1 cellular context compared by ENCODE assay signal in the genomic region with DNA sequence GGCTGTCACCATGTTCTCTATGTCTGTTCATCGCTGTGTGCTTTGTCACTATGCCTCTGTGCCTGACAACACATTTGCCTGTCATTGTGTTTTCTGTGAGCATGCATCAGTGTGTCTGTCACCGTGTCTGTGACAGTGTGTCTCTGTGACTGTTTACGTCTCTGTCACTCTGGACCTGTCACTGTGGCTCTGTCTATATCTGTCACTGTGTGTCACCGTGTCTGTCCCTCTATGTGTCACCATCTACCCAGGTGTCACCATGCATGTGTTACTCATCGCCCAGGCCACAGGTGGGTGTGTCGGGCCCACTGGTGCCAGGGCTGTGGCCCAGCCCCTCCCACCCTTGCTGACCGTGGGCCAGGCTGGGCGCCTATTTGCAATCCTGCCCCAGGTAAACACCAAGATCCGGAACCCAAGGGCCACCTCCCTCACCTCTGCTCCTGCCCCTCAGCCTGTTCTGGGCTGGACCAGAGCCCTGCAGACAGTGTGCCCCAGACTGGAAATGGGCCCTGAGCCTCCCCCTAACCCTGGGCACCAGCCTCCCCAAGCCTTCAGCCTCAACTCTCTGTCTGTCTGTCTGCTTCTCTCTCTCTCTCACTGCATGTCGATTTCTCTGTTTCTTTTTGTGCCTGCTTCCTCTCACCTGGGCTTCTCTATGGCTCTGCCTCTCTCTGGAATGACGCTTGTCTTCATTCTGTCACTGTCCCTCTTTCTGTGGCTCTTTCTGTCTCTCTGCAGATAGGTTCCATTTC.
TF ChIP-seq lines count a peak whose summit lies in the region.

No MANE protein-coding gene starts in this region.

TF ChIP-seq in HepG2, 621 proteins besides CTCF, POLR2A, EP300 and RAD21 (continues in another document):
- TF ChIP-seq ZNF260 (CRISPR knock-in tag; IDR thresholded peaks at IDR 0.05; ENCODE audit: borderline replicate concordance, low read depth) = no peak
- TF ChIP-seq ZNF562 (CRISPR knock-in tag; IDR thresholded peaks at IDR 0.05; ENCODE audit: borderline replicate concordance) = no peak
- TF ChIP-seq MAZ (IDR thresholded peaks at IDR 0.05; ENCODE audit: borderline replicate concordance, low read depth, low read length) = no peak
- TF ChIP-seq MAZ (CRISPR knock-in tag; IDR thresholded peaks at IDR 0.05; ENCODE audit: low read depth) = no peak
- TF ChIP-seq ZNF441 (CRISPR knock-in tag; IDR thresholded peaks at IDR 0.05; ENCODE audit: borderline replicate concordance) = peak; percentile 62; the same call in 1 of the 2 replicates
- no peak for TF ChIP-seq LCORL (IDR thresholded peaks at IDR 0.05)
- TF ChIP-seq LCORL (CRISPR knock-in tag; IDR thresholded peaks at IDR 0.05) = peak; percentile 60
- peak; percentile 70 for TF ChIP-seq MEF2D (CRISPR knock-in tag; IDR thresholded peaks at IDR 0.05)
- TF ChIP-seq NR2F6 (IDR thresholded peaks at IDR 0.05) = no peak
- peak; percentile 56; the same call in 1 of the 2 replicates for TF ChIP-seq NR2F6 (CRISPR knock-in tag; IDR thresholded peaks at IDR 0.05)
- peak; percentile 32; the same call in 1 of the 2 replicates for TF ChIP-seq ZC3H4 (CRISPR knock-in tag; IDR thresholded peaks at IDR 0.05; ENCODE audit: borderline replicate concordance)
- 0 out of 2 replicates have a peak, but pooled peaks have one; percentile 22 for TF ChIP-seq TBX3 (IDR thresholded peaks at IDR 0.05; ENCODE audit: borderline replicate concordance)
- TF ChIP-seq HDAC1 (CRISPR knock-in tag; IDR thresholded peaks at IDR 0.05) = peak; percentile 78
- peak; percentile 70 for TF ChIP-seq RARA (CRISPR knock-in tag; IDR thresholded peaks at IDR 0.05)
- peak; percentile 57; the same call in 1 of the 2 replicates for TF ChIP-seq ZNF350 (CRISPR knock-in tag; IDR thresholded peaks at IDR 0.05; ENCODE audit: borderline replicate concordance, low read depth)
- peak; percentile 32 for TF ChIP-seq TBL1XR1 (IDR thresholded peaks at IDR 0.05; ENCODE audit: borderline replicate concordance, low read length, partially characterized antibody)
- TF ChIP-seq, protein P1, sequence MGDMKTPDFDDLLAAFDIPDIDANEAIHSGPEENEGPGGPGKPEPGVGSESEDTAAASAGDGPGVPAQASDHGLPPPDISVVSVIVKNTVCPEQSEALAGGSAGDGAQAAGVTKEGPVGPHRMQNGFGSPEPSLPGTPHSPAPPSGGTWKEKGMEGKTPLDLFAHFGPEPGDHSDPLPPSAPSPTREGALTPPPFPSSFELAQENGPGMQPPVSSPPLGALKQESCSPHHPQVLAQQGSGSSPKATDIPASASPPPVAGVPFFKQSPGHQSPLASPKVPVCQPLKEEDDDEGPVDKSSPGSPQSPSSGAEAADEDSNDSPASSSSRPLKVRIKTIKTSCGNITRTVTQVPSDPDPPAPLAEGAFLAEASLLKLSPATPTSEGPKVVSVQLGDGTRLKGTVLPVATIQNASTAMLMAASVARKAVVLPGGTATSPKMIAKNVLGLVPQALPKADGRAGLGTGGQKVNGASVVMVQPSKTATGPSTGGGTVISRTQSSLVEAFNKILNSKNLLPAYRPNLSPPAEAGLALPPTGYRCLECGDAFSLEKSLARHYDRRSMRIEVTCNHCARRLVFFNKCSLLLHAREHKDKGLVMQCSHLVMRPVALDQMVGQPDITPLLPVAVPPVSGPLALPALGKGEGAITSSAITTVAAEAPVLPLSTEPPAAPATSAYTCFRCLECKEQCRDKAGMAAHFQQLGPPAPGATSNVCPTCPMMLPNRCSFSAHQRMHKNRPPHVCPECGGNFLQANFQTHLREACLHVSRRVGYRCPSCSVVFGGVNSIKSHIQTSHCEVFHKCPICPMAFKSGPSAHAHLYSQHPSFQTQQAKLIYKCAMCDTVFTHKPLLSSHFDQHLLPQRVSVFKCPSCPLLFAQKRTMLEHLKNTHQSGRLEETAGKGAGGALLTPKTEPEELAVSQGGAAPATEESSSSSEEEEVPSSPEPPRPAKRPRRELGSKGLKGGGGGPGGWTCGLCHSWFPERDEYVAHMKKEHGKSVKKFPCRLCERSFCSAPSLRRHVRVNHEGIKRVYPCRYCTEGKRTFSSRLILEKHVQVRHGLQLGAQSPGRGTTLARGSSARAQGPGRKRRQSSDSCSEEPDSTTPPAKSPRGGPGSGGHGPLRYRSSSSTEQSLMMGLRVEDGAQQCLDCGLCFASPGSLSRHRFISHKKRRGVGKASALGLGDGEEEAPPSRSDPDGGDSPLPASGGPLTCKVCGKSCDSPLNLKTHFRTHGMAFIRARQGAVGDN (CRISPR knock-in tag; IDR thresholded peaks at IDR 0.05) = peak; percentile 86
- TF ChIP-seq SALL1 (CRISPR knock-in tag; IDR thresholded peaks at IDR 0.05) = peak; percentile 66
- peak; percentile 81 for TF ChIP-seq ZEB1 (IDR thresholded peaks at IDR 0.05; ENCODE audit: insufficient replicate concordance, low read depth)
- TF ChIP-seq, protein P2, sequence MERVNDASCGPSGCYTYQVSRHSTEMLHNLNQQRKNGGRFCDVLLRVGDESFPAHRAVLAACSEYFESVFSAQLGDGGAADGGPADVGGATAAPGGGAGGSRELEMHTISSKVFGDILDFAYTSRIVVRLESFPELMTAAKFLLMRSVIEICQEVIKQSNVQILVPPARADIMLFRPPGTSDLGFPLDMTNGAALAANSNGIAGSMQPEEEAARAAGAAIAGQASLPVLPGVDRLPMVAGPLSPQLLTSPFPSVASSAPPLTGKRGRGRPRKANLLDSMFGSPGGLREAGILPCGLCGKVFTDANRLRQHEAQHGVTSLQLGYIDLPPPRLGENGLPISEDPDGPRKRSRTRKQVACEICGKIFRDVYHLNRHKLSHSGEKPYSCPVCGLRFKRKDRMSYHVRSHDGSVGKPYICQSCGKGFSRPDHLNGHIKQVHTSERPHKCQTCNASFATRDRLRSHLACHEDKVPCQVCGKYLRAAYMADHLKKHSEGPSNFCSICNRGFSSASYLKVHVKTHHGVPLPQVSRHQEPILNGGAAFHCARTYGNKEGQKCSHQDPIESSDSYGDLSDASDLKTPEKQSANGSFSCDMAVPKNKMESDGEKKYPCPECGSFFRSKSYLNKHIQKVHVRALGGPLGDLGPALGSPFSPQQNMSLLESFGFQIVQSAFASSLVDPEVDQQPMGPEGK (CRISPR knock-in tag; IDR thresholded peaks at IDR 0.05) = peak; percentile 81
- TF ChIP-seq, protein P3, sequence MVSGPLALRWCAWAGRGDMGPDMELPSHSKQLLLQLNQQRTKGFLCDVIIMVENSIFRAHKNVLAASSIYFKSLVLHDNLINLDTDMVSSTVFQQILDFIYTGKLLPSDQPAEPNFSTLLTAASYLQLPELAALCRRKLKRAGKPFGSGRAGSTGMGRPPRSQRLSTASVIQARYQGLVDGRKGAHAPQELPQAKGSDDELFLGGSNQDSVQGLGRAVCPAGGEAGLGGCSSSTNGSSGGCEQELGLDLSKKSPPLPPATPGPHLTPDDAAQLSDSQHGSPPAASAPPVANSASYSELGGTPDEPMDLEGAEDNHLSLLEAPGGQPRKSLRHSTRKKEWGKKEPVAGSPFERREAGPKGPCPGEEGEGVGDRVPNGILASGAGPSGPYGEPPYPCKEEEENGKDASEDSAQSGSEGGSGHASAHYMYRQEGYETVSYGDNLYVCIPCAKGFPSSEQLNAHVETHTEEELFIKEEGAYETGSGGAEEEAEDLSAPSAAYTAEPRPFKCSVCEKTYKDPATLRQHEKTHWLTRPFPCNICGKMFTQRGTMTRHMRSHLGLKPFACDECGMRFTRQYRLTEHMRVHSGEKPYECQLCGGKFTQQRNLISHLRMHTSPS (CRISPR knock-in tag; IDR thresholded peaks at IDR 0.05; ENCODE audit: low read depth) = peak; percentile 97
- TF ChIP-seq KDM1A (CRISPR knock-in tag; IDR thresholded peaks at IDR 0.05) = peak; percentile 11; the same call in 1 of the 2 replicates
- peak; percentile 45; the same call in 1 of the 2 replicates for TF ChIP-seq ZNF652 (CRISPR knock-in tag; IDR thresholded peaks at IDR 0.05; ENCODE audit: borderline replicate concordance, low read depth)
- no peak for TF ChIP-seq GLI4 (CRISPR knock-in tag; IDR thresholded peaks at IDR 0.05; ENCODE audit: borderline replicate concordance)
- TF ChIP-seq FOXK2 (IDR thresholded peaks at IDR 0.05) = peak; percentile 70
- no peak for TF ChIP-seq ZNF256 (CRISPR knock-in tag; conservative IDR thresholded peaks at IDR 0.05)
- TF ChIP-seq, protein P4, sequence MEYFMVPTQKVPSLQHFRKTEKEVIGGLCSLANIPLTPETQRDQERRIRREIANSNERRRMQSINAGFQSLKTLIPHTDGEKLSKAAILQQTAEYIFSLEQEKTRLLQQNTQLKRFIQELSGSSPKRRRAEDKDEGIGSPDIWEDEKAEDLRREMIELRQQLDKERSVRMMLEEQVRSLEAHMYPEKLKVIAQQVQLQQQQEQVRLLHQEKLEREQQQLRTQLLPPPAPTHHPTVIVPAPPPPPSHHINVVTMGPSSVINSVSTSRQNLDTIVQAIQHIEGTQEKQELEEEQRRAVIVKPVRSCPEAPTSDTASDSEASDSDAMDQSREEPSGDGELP (IDR thresholded peaks at IDR 0.05; ENCODE audit: borderline replicate concordance, low read depth) = peak; percentile 71; the same call in 1 of the 2 replicates
- TF ChIP-seq, protein P5, sequence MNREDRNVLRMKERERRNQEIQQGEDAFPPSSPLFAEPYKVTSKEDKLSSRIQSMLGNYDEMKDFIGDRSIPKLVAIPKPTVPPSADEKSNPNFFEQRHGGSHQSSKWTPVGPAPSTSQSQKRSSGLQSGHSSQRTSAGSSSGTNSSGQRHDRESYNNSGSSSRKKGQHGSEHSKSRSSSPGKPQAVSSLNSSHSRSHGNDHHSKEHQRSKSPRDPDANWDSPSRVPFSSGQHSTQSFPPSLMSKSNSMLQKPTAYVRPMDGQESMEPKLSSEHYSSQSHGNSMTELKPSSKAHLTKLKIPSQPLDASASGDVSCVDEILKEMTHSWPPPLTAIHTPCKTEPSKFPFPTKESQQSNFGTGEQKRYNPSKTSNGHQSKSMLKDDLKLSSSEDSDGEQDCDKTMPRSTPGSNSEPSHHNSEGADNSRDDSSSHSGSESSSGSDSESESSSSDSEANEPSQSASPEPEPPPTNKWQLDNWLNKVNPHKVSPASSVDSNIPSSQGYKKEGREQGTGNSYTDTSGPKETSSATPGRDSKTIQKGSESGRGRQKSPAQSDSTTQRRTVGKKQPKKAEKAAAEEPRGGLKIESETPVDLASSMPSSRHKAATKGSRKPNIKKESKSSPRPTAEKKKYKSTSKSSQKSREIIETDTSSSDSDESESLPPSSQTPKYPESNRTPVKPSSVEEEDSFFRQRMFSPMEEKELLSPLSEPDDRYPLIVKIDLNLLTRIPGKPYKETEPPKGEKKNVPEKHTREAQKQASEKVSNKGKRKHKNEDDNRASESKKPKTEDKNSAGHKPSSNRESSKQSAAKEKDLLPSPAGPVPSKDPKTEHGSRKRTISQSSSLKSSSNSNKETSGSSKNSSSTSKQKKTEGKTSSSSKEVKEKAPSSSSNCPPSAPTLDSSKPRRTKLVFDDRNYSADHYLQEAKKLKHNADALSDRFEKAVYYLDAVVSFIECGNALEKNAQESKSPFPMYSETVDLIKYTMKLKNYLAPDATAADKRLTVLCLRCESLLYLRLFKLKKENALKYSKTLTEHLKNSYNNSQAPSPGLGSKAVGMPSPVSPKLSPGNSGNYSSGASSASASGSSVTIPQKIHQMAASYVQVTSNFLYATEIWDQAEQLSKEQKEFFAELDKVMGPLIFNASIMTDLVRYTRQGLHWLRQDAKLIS (CRISPR knock-in tag; IDR thresholded peaks at IDR 0.05) = no peak
- TF ChIP-seq NONO (IDR thresholded peaks at IDR 0.05) = no peak
- TF ChIP-seq NONO (CRISPR knock-in tag; conservative IDR thresholded peaks at IDR 0.05) = peak; percentile 48
- no peak for TF ChIP-seq CCDC6 (CRISPR knock-in tag; IDR thresholded peaks at IDR 0.05)
- peak; percentile 53 for TF ChIP-seq RBM39 (IDR thresholded peaks at IDR 0.05; ENCODE audit: low read depth, low read length, poor library complexity, severe bottlenecking)
- TF ChIP-seq, protein P6, sequence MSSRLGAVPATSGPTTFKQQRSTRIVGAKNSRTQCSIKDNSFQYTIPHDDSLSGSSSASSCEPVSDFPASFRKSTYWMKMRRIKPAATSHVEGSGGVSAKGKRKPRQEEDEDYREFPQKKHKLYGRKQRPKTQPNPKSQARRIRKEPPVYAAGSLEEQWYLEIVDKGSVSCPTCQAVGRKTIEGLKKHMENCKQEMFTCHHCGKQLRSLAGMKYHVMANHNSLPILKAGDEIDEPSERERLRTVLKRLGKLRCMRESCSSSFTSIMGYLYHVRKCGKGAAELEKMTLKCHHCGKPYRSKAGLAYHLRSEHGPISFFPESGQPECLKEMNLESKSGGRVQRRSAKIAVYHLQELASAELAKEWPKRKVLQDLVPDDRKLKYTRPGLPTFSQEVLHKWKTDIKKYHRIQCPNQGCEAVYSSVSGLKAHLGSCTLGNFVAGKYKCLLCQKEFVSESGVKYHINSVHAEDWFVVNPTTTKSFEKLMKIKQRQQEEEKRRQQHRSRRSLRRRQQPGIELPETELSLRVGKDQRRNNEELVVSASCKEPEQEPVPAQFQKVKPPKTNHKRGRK (CRISPR knock-in tag; IDR thresholded peaks at IDR 0.05) = 0 out of 2 replicates have a peak, but pooled peaks have one; percentile 31
- TF ChIP-seq PHF21A (CRISPR knock-in tag; IDR thresholded peaks at IDR 0.05) = peak; percentile 76
- TF ChIP-seq FOXA3 (CRISPR knock-in tag; IDR thresholded peaks at IDR 0.05) = peak; percentile 75
- no peak for TF ChIP-seq PHF5A (CRISPR knock-in tag; IDR thresholded peaks at IDR 0.05; ENCODE audit: low read depth, unreplicated experiment)
- TF ChIP-seq, protein P7, sequence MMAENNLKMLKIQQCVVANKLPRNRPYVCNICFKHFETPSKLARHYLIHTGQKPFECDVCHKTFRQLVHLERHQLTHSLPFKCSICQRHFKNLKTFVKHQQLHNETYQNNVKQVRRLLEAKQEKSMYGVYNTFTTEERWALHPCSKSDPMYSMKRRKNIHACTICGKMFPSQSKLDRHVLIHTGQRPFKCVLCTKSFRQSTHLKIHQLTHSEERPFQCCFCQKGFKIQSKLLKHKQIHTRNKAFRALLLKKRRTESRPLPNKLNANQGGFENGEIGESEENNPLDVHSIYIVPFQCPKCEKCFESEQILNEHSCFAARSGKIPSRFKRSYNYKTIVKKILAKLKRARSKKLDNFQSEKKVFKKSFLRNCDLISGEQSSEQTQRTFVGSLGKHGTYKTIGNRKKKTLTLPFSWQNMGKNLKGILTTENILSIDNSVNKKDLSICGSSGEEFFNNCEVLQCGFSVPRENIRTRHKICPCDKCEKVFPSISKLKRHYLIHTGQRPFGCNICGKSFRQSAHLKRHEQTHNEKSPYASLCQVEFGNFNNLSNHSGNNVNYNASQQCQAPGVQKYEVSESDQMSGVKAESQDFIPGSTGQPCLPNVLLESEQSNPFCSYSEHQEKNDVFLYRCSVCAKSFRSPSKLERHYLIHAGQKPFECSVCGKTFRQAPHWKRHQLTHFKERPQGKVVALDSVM (CRISPR knock-in tag; IDR thresholded peaks at IDR 0.05) = peak; percentile 93
- TF ChIP-seq, protein P8, sequence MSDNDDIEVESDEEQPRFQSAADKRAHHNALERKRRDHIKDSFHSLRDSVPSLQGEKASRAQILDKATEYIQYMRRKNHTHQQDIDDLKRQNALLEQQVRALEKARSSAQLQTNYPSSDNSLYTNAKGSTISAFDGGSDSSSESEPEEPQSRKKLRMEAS (IDR thresholded peaks at IDR 0.05) = peak; percentile 58
- no peak for TF ChIP-seq JDP2 (CRISPR knock-in tag; IDR thresholded peaks at IDR 0.05; ENCODE audit: borderline replicate concordance)
- TF ChIP-seq FOXP1 (IDR thresholded peaks at IDR 0.05) = no peak
- TF ChIP-seq FOXP1 (CRISPR knock-in tag; IDR thresholded peaks at IDR 0.05) = peak; percentile 69
- no peak for TF ChIP-seq NR3C1 (CRISPR knock-in tag; IDR thresholded peaks at IDR 0.05)
- peak; percentile 56; the same call in 1 of the 2 replicates for TF ChIP-seq SPEN (CRISPR knock-in tag; IDR thresholded peaks at IDR 0.05; ENCODE audit: low read depth)
- TF ChIP-seq GABPB1 (CRISPR knock-in tag; IDR thresholded peaks at IDR 0.05) = peak; percentile 58; the same call in 1 of the 2 replicates
